ENCODE assay signal across 15 cellular contexts in the genomic region with DNA sequence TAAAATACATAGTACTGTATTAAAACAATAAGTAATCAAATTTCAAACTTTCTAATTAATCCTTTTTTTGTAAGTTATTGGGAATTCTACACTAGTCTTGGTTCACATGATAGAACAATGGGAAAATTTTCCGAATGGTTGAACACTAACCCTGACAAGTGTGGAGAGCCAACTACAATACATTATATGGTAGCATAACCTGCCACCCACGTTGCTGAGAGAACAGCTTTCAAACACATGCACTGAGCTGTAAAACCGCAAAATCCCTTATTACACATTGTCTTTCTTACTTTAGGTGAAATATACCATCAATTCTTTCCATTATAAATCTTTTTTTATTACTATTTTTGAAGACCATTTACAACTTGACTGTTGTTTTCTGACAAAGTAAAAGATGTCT.
"Had no signal": no experiment of that assay in that cellular context is flagged by ENCODE, and none has a peak within 500 bp of the region (broad histone marks: within the 10 kb centered on the region; RNA-seq: fewer than 3 reads in every experiment).

No MANE protein-coding gene starts in this region.

- H3K27ac Mint-ChIP-seq: activated B cell treated with CpG ODN at 0.5 μM for 24 hours; activated CD4-positive, alpha-beta T cell treated with anti-CD3 and anti-CD28 coated beads, Interleukin-2, amount 10 ng/mL, durations not matched to agents 7 days and 5 days; activated naive CD8-positive, alpha-beta T cell; T-helper 17 cell had no signal

- H3K9me3 ChIP-seq: left ventricle myocardium inferior, thyroid gland, vagina had no signal

- H3K27ac ChIP-seq: left ventricle myocardium inferior, thyroid gland, vagina had no signal

- H3K27me3 Mint-ChIP-seq: activated B cell treated with CpG ODN at 0.5 μM for 24 hours; activated CD4-positive, alpha-beta T cell treated with anti-CD3 and anti-CD28 coated beads, Interleukin-2, amount 10 ng/mL, durations not matched to agents 7 days and 5 days; activated naive CD8-positive, alpha-beta T cell; T-helper 17 cell had no signal

- H3K36me3 ChIP-seq: left ventricle myocardium inferior, thyroid gland, vagina had no signal

- H3K4me1 ChIP-seq: left ventricle myocardium inferior, thyroid gland had no signal

- H3K4me1 Mint-ChIP-seq: activated CD4-positive, alpha-beta T cell treated with anti-CD3 and anti-CD28 coated beads, Interleukin-2, amount 10 ng/mL, durations not matched to agents 7 days and 5 days had no signal

- H3K36me3 Mint-ChIP-seq: immature natural killer cell had no signal

- ATAC-seq: esophagus mucosa, T-helper 17 cell had no signal

- H3K4me3 Mint-ChIP-seq: activated B cell treated with CpG ODN at 0.5 μM for 24 hours; activated CD4-positive, alpha-beta T cell treated with anti-CD3 and anti-CD28 coated beads, Interleukin-2, amount 10 ng/mL, durations not matched to agents 7 days and 5 days; activated naive CD8-positive, alpha-beta T cell; immature natural killer cell; nephron progenitor cell; T-helper 17 cell had no signal

- H3K4me3 ChIP-seq: left ventricle myocardium inferior, smooth muscle cell, thyroid gland, vagina had no signal

- H3K9me3 Mint-ChIP-seq: activated B cell treated with CpG ODN at 0.5 μM for 24 hours; activated CD4-positive, alpha-beta T cell treated with anti-CD3 and anti-CD28 coated beads, Interleukin-2, amount 10 ng/mL, durations not matched to agents 7 days and 5 days; immature natural killer cell; nephron progenitor cell had no signal

- DNase-seq: activated B cell treated with CpG ODN at 0.5 μM for 24 hours; activated CD4-positive, alpha-beta T cell treated with anti-CD3 and anti-CD28 coated beads, Interleukin-2, amount 10 ng/mL, durations not matched to agents 7 days and 5 days; activated effector memory CD4-positive, alpha-beta T cell treated with Interleukin-2 at 50 U/mL for 16 hours; amygdala; glutamatergic neuron; immature natural killer cell; left ventricle myocardium inferior; mesendoderm; nephron progenitor cell; T-helper 17 cell; thyroid gland had no signal

- H3K27me3 ChIP-seq: thyroid gland, vagina had no signal
